Comparison of ENCODE assay signal across 8 cellular contexts in the genomic region with DNA sequence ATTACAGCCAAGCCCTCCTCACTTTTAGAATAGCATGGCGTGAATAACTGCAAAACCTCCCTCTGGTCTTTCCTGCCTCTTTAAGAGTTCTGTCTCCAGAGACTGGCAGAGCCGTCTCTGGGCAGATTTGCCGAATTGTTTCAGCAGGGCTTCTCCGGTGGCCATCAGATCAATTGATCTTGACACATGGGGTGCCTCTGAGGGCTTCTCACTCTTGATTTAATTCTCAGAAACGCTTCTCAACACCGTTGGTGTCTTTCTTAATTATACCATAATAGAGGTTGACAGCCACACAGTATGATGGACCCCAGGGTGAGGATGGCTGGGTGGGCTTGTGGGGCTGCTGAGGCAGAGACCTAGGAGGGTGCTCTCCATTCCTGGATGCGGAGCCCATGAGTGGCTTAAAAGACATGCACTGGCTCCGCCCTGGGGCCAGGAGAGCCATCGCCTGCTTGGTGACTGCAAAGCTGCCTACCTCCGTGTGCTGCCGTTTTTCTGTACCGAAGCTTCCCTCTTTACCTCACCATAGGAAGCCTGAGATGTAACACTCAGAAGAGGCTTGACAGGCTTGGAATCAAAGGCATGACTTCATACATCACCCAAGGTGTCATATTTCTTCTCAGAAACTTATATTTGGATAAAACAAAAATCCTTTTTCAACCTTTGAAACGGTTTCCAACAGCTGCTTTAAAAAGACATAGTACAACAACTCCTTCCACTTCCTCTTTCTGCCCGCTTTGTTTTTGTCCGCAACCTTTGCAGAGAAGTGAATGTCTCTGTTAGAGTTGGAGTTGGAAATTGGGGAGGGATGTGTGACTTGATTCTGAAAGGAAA.
DNase-seq lines count a peak whose midpoint lies in the region; ATAC-seq and TF ChIP-seq lines count a peak whose summit lies in the region.

No MANE protein-coding gene starts in this region.

- TF ChIP-seq CTCF in GM10266 (IDR thresholded peaks at IDR 0.05; ENCODE audit: control insufficient read depth, insufficient read depth, low read depth, missing control alignments) (peak; percentile 23), chondrocyte (IDR thresholded peaks at IDR 0.05) (no peak)

- peaks cover 29 to 50% (median 44%) of the 10 kb centered on the region in 3 donors for H3K4me1 Mint-ChIP-seq in IgD-negative memory B cell
- peaks cover 72% of the 10 kb centered on the region for H3K4me1 Mint-ChIP-seq in chondrocyte (ENCODE audit: low read depth)

- no peak overlapping the region for H3K27ac ChIP-seq in substantia nigra (ENCODE audit: low read depth, low read length, poor library complexity, severe bottlenecking)

- in situ Hi-C loops in ACHN (cut with HindIII; ENCODE audit: low pct_ligation_motif_present, low pct_unique_long_range_greater_than_20kb, low sequenced_read_pairs), result no loop called here

- H3K36me3 Mint-ChIP-seq in IgD-negative memory B cell (peaks cover 2% of the 10 kb centered on the region), chondrocyte (ENCODE audit: low read depth) (no peaks in the 10 kb centered on the region)

- peak overlapping the region; percentile 68 to 92 (median 82) for H3K4me3 Mint-ChIP-seq in IgD-negative memory B cell
- no peak overlapping the region for H3K4me3 Mint-ChIP-seq in chondrocyte (ENCODE audit: unreplicated experiment)

- H3K27ac Mint-ChIP-seq in IgD-negative memory B cell (peak overlapping the region; percentile 67 to 89 (median 87)), chondrocyte (ENCODE audit: unreplicated experiment) (peak overlapping the region; percentile 58)

- H3K27me3 Mint-ChIP-seq in IgD-negative memory B cell (no peaks in the 10 kb centered on the region), chondrocyte (ENCODE audit: low read depth) (no peaks in the 10 kb centered on the region)

- H3K9me3 Mint-ChIP-seq in IgD-negative memory B cell (no peaks in the 10 kb centered on the region), chondrocyte (ENCODE audit: low read depth) (no peaks in the 10 kb centered on the region)

- ATAC-seq in GM21447 (IDR thresholded peaks at IDR 0.05; ENCODE audit: unreplicated experiment), result peak; percentile 69

- DNase-seq in GM10266 (ENCODE audit: extremely low spot score), result peak; percentile 54
- DNase-seq in chondrocyte (ENCODE audit: low spot score), result no peak
- DNase-seq in ACHN, result no peak
- no peak for DNase-seq in anterior cingulate cortex (lab: John Stamatoyannopoulos, UW)
- no peak for DNase-seq in substantia nigra (lab: John Stamatoyannopoulos, UW)
- no peak for DNase-seq in effector CD4-positive, alpha-beta T cell
